In genomic region chr16:2854700-2855309, GRCh38 we compare ENCODE assay signal across 11 cellular contexts. TPM values are rescaled to one million over a fixed set of nuclear protein-coding genes. Genes with fewer than 3 reads are reported as not detected.
DNase-seq lines count a peak whose midpoint lies in the region; ATAC-seq and TF ChIP-seq lines count a peak whose summit lies in the region.
"Had no signal": no experiment of that assay in that cellular context is flagged by ENCODE, and none has a peak within 500 bp of the region (broad histone marks: within the 10 kb centered on the region; RNA-seq: fewer than 3 reads in every experiment).

No MANE protein-coding gene starts in this region.

- H3K36me3 Mint-ChIP-seq in MCF 10A (ENCODE audit: insufficient read depth, unreplicated experiment): no peaks in the 10 kb centered on the region
- H3K36me3 Mint-ChIP-seq in activated T-cell treated with anti-CD3 and anti-CD28 coated beads, Interleukin-2, amount 50 U/mL, for 24 hours (ENCODE audit: low read depth): no peaks in the 10 kb centered on the region

- no TSS peak for BruUV-seq in MCF 10A (replicated peaks; lab: Mats Ljungman, UMichigan)

- H3K4me2 ChIP-seq in DOHH2 (ENCODE audit: low read length): no peak overlapping the region
- H3K4me2 ChIP-seq in osteoblast (ENCODE audit: insufficient read depth, low read length): no peak overlapping the region

- H3K4me1 ChIP-seq in DOHH2 (ENCODE audit: control insufficient read depth, low read length) (no peaks in the 10 kb centered on the region), osteoblast (ENCODE audit: insufficient read depth, low read length) (peaks cover 4% of the 10 kb centered on the region)

- DNase-seq in HL-60 (ENCODE audit: low read depth in 1 of 2, low spot score in 1 of 2): peak in 1 of 2 experiments; percentile 34
- no peak for DNase-seq in MCF 10A (ENCODE audit: unreplicated experiment)
- DNase-seq in osteoblast (ENCODE audit: insufficient read length, low spot score, missing footprints): peak; percentile 84
- DNase-seq in activated T-cell treated with anti-CD3 and anti-CD28 coated beads, Interleukin-2, amount 50 U/mL, for 24 hours: no peak
- DNase-seq: activated naive CD4-positive, alpha-beta T cell; heart left ventricle; MV-4-11 had no signal

- no peak overlapping the region for H3K4me3 Mint-ChIP-seq in MCF 10A (ENCODE audit: unreplicated experiment)
- no peak overlapping the region for H3K4me3 Mint-ChIP-seq in activated T-cell treated with anti-CD3 and anti-CD28 coated beads, Interleukin-2, amount 50 U/mL, for 24 hours

- no peak overlapping the region for H3K4me3 ChIP-seq in DOHH2 (ENCODE audit: low read length)
- H3K4me3 ChIP-seq in HL-60 (replicated peaks; ENCODE audit: insufficient read depth, low read length): no peak overlapping the region
- H3K4me3 ChIP-seq in osteoblast (ENCODE audit: insufficient read depth, low read length): no peak overlapping the region
- H3K4me3 ChIP-seq: heart left ventricle, SJSA1 had no signal

- H3K9me3 Mint-ChIP-seq in MCF 10A (ENCODE audit: unreplicated experiment): peaks cover 10% of the 10 kb centered on the region
- H3K9me3 Mint-ChIP-seq in activated T-cell treated with anti-CD3 and anti-CD28 coated beads, Interleukin-2, amount 50 U/mL, for 24 hours: peaks cover 9% of the 10 kb centered on the region

- peaks cover 6% of the 10 kb centered on the region for H3K4me1 Mint-ChIP-seq in MCF 10A (ENCODE audit: insufficient read depth, unreplicated experiment)
- H3K4me1 Mint-ChIP-seq in activated T-cell treated with anti-CD3 and anti-CD28 coated beads, Interleukin-2, amount 50 U/mL, for 24 hours (ENCODE audit: low read depth): peaks cover 7% of the 10 kb centered on the region

- intact Hi-C loops in MCF 10A (cut with micrococcal nuclease): no loop called here

- H3K27me3 ChIP-seq in DOHH2 (ENCODE audit: control insufficient read depth, low read length): no peaks in the 10 kb centered on the region
- peaks cover 15% of the 10 kb centered on the region for H3K27me3 ChIP-seq in HL-60 (ENCODE audit: insufficient read depth, poor library complexity, severe bottlenecking)
- peaks cover 24% of the 10 kb centered on the region for H3K27me3 ChIP-seq in osteoblast (ENCODE audit: insufficient read depth, low read length)

- H3K27ac ChIP-seq in DOHH2 (ENCODE audit: low read depth, low read length) (no peak overlapping the region), HL-60 (replicated peaks) (no peak overlapping the region), osteoblast (ENCODE audit: low read depth, low read length) (no peak overlapping the region)
- H3K27ac ChIP-seq: heart left ventricle, SJSA1 had no signal

- POLR2A ChIA-PET in MCF 10A (lab: Yijun Ruan, JAX): interaction anchor here (0.7 to 0.9 kb wide), 2 partner anchors 19 to 77 kb away, joined by 3 read pairs; no protein-coding TSS in a partner anchor

- ATAC-seq in GM18520 (IDR thresholded peaks at IDR 0.05; ENCODE audit: unreplicated experiment) (no peak), GM21576 (IDR thresholded peaks at IDR 0.05; ENCODE audit: unreplicated experiment) (no peak)
- ATAC-seq: heart left ventricle had no signal

- H3K27me3 Mint-ChIP-seq in MCF 10A (ENCODE audit: insufficient read depth, unreplicated experiment): peaks cover under 1% of the 10 kb centered on the region
- peaks cover 10% of the 10 kb centered on the region for H3K27me3 Mint-ChIP-seq in activated T-cell treated with anti-CD3 and anti-CD28 coated beads, Interleukin-2, amount 50 U/mL, for 24 hours

- H2AFZ ChIP-seq in osteoblast (ENCODE audit: low read length): no peak overlapping the region

- H4K20me1 ChIP-seq in DOHH2 (ENCODE audit: control insufficient read depth, insufficient read depth, low read depth, low read length): no peaks in the 10 kb centered on the region
- H4K20me1 ChIP-seq in osteoblast (ENCODE audit: insufficient read depth, low read length): no peaks in the 10 kb centered on the region

- no peaks in the 10 kb centered on the region for H3K9me2 ChIP-seq in DOHH2 (replicated peaks; ENCODE audit: control insufficient read depth, low read length)

- H3K27ac Mint-ChIP-seq in MCF 10A (ENCODE audit: low read depth, unreplicated experiment): no peak overlapping the region
- H3K27ac Mint-ChIP-seq in activated T-cell treated with anti-CD3 and anti-CD28 coated beads, Interleukin-2, amount 50 U/mL, for 24 hours: no peak overlapping the region

- CTCF ChIA-PET in MCF 10A (lab: Yijun Ruan, JAX): interaction anchor here (0.6 to 1.9 kb wide), 7 partner anchors 9 to 179 kb away, joined by 3 to 7 read pairs (median 4); no protein-coding TSS in a partner anchor

- TF ChIP-seq CTCF in DOHH2 (IDR thresholded peaks at IDR 0.05; ENCODE audit: low read depth, low read length, poor library complexity, severe bottlenecking) (peak; percentile 74), HL-60 (IDR thresholded peaks at IDR 0.05; ENCODE audit: insufficient read depth, low read length) (peak; percentile 51), MCF 10A (IDR thresholded peaks at IDR 0.05; ENCODE audit: unreplicated experiment) (peak; percentile 73), osteoblast (IDR thresholded peaks at IDR 0.05; ENCODE audit: extremely low read depth, low read depth, low read length) (peak; percentile 49)

- H3K36me3 ChIP-seq in DOHH2 (ENCODE audit: control insufficient read depth, low read length) (no peaks in the 10 kb centered on the region), osteoblast (ENCODE audit: insufficient read depth, low read length) (no peaks in the 10 kb centered on the region)
- H3K36me3 ChIP-seq: heart left ventricle, SJSA1 had no signal

- no peaks in the 10 kb centered on the region for H3K79me2 ChIP-seq in DOHH2 (ENCODE audit: control insufficient read depth, low read length)
- H3K79me2 ChIP-seq in osteoblast (ENCODE audit: insufficient read depth, low read length): no peaks in the 10 kb centered on the region

- H3K9me3 ChIP-seq in DOHH2 (ENCODE audit: control insufficient read depth, insufficient read depth, low read length) (peaks cover 12% of the 10 kb centered on the region), osteoblast (ENCODE audit: low read depth, low read length) (no peaks in the 10 kb centered on the region)

- no peaks in the 10 kb centered on the region for H3F3A ChIP-seq in DOHH2 (ENCODE audit: control insufficient read depth, insufficient read depth)

RNA-seq across cellular contexts. Expression of gene PRSS22, which starts 3.2 kb away (rescaled TPM):
- total RNA-seq in MCF 10A (2022): not detected in 2 replicates
- total RNA-seq in osteoblast: not detected in 2 replicates
- total RNA-seq: heart left ventricle, SJSA1 had no signal

RNA-seq across cellular contexts. Expression of gene ZG16B, which starts 24.7 kb away (rescaled TPM):
- 4.0 and 6.9 TPM in 2 replicates for total RNA-seq in MCF 10A (2022)
- 0.88 and 1.4 TPM in 2 replicates for total RNA-seq in osteoblast

RNA-seq across cellular contexts. Expression of gene FLYWCH2, which starts 28.2 kb away (rescaled TPM):
- total RNA-seq in MCF 10A (2022): 24.4 and 27.7 TPM in 2 replicates
- 38.7 and 43.6 TPM in 2 replicates for total RNA-seq in osteoblast

RNA-seq across cellular contexts. Expression of gene PRSS21, which starts 37.8 kb away (rescaled TPM):
- total RNA-seq in MCF 10A (2022): 16.4 TPM in 2 replicates
- not detected in 2 replicates for total RNA-seq in osteoblast
- total RNA-seq: heart left ventricle, SJSA1 had no signal

RNA-seq across cellular contexts. Expression of gene PRSS41, which starts 56.5 kb away (rescaled TPM):
- not detected in 2 replicates for total RNA-seq in MCF 10A (2022)
- total RNA-seq in osteoblast: not detected in 2 replicates
- total RNA-seq: heart left ventricle, SJSA1 had no signal
